ENCODE assay signal across 9 cellular contexts in genomic region chr11:35364101-35364780, GRCh38. TPM values are rescaled to one million over a fixed set of nuclear protein-coding genes. Genes with fewer than 3 reads are reported as not detected.
DNase-seq lines count a peak whose midpoint lies in the region; ATAC-seq and TF ChIP-seq lines count a peak whose summit lies in the region.
"Had no signal": no experiment of that assay in that cellular context is flagged by ENCODE, and none has a peak within 500 bp of the region (broad histone marks: within the 10 kb centered on the region; RNA-seq: fewer than 3 reads in every experiment).

No MANE protein-coding gene starts in this region.

- H3K27ac ChIP-seq in brain microvascular endothelial cell (peak overlapping the region; percentile 48), stomach smooth muscle (ENCODE audit: low read length) (peak overlapping the region; percentile 81)
- H3K27ac ChIP-seq in effector memory CD4-positive, alpha-beta T cell (ENCODE audit: insufficient read depth, low read length, poor library complexity, severe bottlenecking) = no peak overlapping the region
- H3K27ac ChIP-seq: SK-N-MC had no signal

- DNase-seq in HS-27A (ENCODE audit: low read depth) (peak; percentile 63), brain microvascular endothelial cell (peak; percentile 80), iris pigment epithelial cell (ENCODE audit: low read depth) (peak; percentile 94), mesenteric fat pad (ENCODE audit: low spot score) (no peak)
- DNase-seq in effector memory CD4-positive, alpha-beta T cell = no peak

- H3K36me3 ChIP-seq in brain microvascular endothelial cell (replicated peaks) = no peaks in the 10 kb centered on the region
- H3K36me3 ChIP-seq in stomach smooth muscle (ENCODE audit: control insufficient read depth in 2 of 2, insufficient read depth in 2 of 2, low read length in 2 of 2) = no peaks in the 10 kb centered on the region
- no peaks in the 10 kb centered on the region for H3K36me3 ChIP-seq in effector memory CD4-positive, alpha-beta T cell (ENCODE audit: control insufficient read depth, insufficient read depth, low read length)

- no peak overlapping the region for H3K4me3 ChIP-seq in brain microvascular endothelial cell (ENCODE audit: low read depth, low read length)
- H3K4me3 ChIP-seq in stomach smooth muscle (ENCODE audit: low read length in 2 of 2) = peak overlapping the region in 1 of 2 donors; percentile 56
- no peak overlapping the region for H3K4me3 ChIP-seq in effector memory CD4-positive, alpha-beta T cell (ENCODE audit: insufficient read depth, low read depth, low read length, poor library complexity, severe bottlenecking)
- H3K4me3 ChIP-seq: SK-N-MC had no signal

- peaks cover 45% of the 10 kb centered on the region for H3K4me1 ChIP-seq in stomach smooth muscle (ENCODE audit: control insufficient read depth, insufficient read depth, low read length)
- H3K4me1 ChIP-seq in effector memory CD4-positive, alpha-beta T cell (ENCODE audit: control insufficient read depth, insufficient read depth, low read length, poor library complexity, severe bottlenecking) = no peaks in the 10 kb centered on the region

- peak overlapping the region in 1 of 2 donors; percentile 8 for H3K9ac ChIP-seq in stomach smooth muscle (ENCODE audit: low read length in 2 of 2)

- no peaks in the 10 kb centered on the region for H3K27me3 ChIP-seq in brain microvascular endothelial cell (replicated peaks)
- H3K27me3 ChIP-seq in stomach smooth muscle (ENCODE audit: control insufficient read depth in 1 of 2, insufficient read depth in 2 of 2, low read length in 2 of 2) = no peaks in the 10 kb centered on the region
- H3K27me3 ChIP-seq in effector memory CD4-positive, alpha-beta T cell (replicated peaks; ENCODE audit: control insufficient read depth, insufficient read depth, low read length, poor library complexity, severe bottlenecking) = no peaks in the 10 kb centered on the region

- in situ Hi-C loops in brain microvascular endothelial cell (cut with HindIII; ENCODE audit: low pct_ligation_motif_present, low sequenced_read_pairs) = no loop called here

- H3K9me3 ChIP-seq in stomach smooth muscle (ENCODE audit: control insufficient read depth in 2 of 2, low read length in 2 of 2) = no peaks in the 10 kb centered on the region
- H3K9me3 ChIP-seq in effector memory CD4-positive, alpha-beta T cell (ENCODE audit: control insufficient read depth, low read length) = no peaks in the 10 kb centered on the region

- no peak for ATAC-seq in GM18907 (IDR thresholded peaks at IDR 0.05; ENCODE audit: unreplicated experiment)
- ATAC-seq in GM19328 (IDR thresholded peaks at IDR 0.05; ENCODE audit: unreplicated experiment) = no peak

- TF ChIP-seq CTCF in brain microvascular endothelial cell (IDR thresholded peaks at IDR 0.05; ENCODE audit: low read depth, low read length, missing control alignments) = no peak

RNA-seq across cellular contexts. Expression of gene SLC1A2, which starts 55.1 kb away (rescaled TPM):
- 1.3 TPM for total RNA-seq in mesenteric fat pad

Comparison
In these comparisons a context has a peak if more than half of its experiments do, and no peak if none do; other contexts are left out.
1. DNase-seq: peak in HS-27A (single experiment), brain microvascular endothelial cell (single experiment) and iris pigment epithelial cell (single experiment); none in mesenteric fat pad (single experiment) and effector memory CD4-positive, alpha-beta T cell (0 of 3).